ENCODE assay signal across 18 cellular contexts in the genomic region with DNA sequence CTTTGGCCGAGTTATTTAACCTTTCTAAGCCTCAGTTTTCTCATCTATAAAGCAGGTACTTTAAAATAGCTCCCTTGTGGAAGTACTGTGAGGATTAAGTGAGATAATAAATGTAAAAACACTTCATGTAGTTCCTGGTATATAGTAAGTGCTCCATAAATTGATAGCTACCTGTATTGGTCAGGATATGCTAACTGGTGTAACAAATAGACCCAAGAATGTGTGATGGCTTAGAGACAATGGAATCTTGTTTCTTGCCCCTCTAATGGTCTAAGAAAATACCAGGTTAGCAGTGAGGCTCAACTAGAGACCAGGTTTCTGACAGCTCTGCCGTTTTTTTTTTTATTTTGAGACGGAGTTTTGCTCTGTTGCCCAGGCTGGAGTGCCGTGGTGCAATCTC. TPM values are rescaled to one million over a fixed set of nuclear protein-coding genes. Genes with fewer than 3 reads are reported as not detected.
DNase-seq lines count a peak whose midpoint lies in the region; ATAC-seq and TF ChIP-seq lines count a peak whose summit lies in the region.
"Had no signal": no experiment of that assay in that cellular context is flagged by ENCODE, and none has a peak within 500 bp of the region (broad histone marks: within the 10 kb centered on the region; RNA-seq: fewer than 3 reads in every experiment).

No MANE protein-coding gene starts in this region.

- H3K27ac ChIP-seq in tibial nerve, result peak overlapping the region in 3 of 4 donors; percentile 34 to 97 (median 91)
- H3K27ac ChIP-seq: HL-60 had no signal

- TF ChIP-seq EP300 in tibial nerve (IDR thresholded peaks at IDR 0.05), result no peak

- no peaks in the 10 kb centered on the region for H3K9me3 Mint-ChIP-seq in activated naive CD8-positive, alpha-beta T cell treated with anti-CD3 and anti-CD28 coated beads, Interleukin-2, amount 10 ng/mL, durations not matched to agents 7 days and 5 days
- no peaks in the 10 kb centered on the region for H3K9me3 Mint-ChIP-seq in activated naive CD8-positive, alpha-beta T cell treated with anti-CD3 and anti-CD28 coated beads for 36 hours
- peaks cover 0 to 4% (median 0%) of the 10 kb centered on the region in 7 donors for H3K9me3 Mint-ChIP-seq in naive B cell

- DNase-seq in activated naive CD8-positive, alpha-beta T cell treated with anti-CD3 and anti-CD28 coated beads, Interleukin-2, amount 10 ng/mL, durations not matched to agents 7 days and 5 days, result no peak
- DNase-seq in activated naive CD8-positive, alpha-beta T cell treated with anti-CD3 and anti-CD28 coated beads for 36 hours, result no peak
- DNase-seq in T-helper 17 cell (no peak), naive B cell (no peak), tibial nerve (ENCODE audit: low spot score in 2 of 2) (no peak)
- DNase-seq in activated CD4-positive, CD25-positive, alpha-beta regulatory T cell (lab: John Stamatoyannopoulos, UW), result no peak
- DNase-seq: activated CD4-positive, alpha-beta T cell treated with anti-CD3 and anti-CD28 coated beads for 4 hours; activated T-cell treated with anti-CD3 and anti-CD28 coated beads, Interleukin-2, amount 50 U/mL, for 48 hours; Karpas-422; NCI-H1105 treated with DMSO at 0.1 percent for 48 hours; NCI-H2171; RPMI8226 had no signal

- POLR2A ChIA-PET in activated naive CD8-positive, alpha-beta T cell treated with anti-CD3 and anti-CD28 coated beads, Interleukin-2, amount 10 ng/mL, durations not matched to agents 7 days and 5 days (lab: Charles Lee), result interaction anchor here (1.3 to 28.0 kb wide), 4 partner anchors 18 to 118 kb away, joined by 3 to 579 read pairs (median 6); partner anchors contain the start of genes CCR7 and TOP2A

- no peak overlapping the region for H3K4me3 ChIP-seq in tibial nerve
- H3K4me3 ChIP-seq: smooth muscle cell had no signal

- no peaks in the 10 kb centered on the region for H3K27me3 ChIP-seq in tibial nerve

- no peaks in the 10 kb centered on the region for H3K36me3 Mint-ChIP-seq in activated naive CD8-positive, alpha-beta T cell treated with anti-CD3 and anti-CD28 coated beads, Interleukin-2, amount 10 ng/mL, durations not matched to agents 7 days and 5 days
- peaks cover 6% of the 10 kb centered on the region for H3K36me3 Mint-ChIP-seq in activated naive CD8-positive, alpha-beta T cell treated with anti-CD3 and anti-CD28 coated beads for 36 hours
- H3K36me3 Mint-ChIP-seq in T-helper 17 cell (ENCODE audit: low read depth) (peaks cover 2% of the 10 kb centered on the region), naive B cell (no peaks in the 10 kb centered on the region)

- no peak overlapping the region for H3K4me3 Mint-ChIP-seq in activated naive CD8-positive, alpha-beta T cell treated with anti-CD3 and anti-CD28 coated beads, Interleukin-2, amount 10 ng/mL, durations not matched to agents 7 days and 5 days
- H3K4me3 Mint-ChIP-seq in activated naive CD8-positive, alpha-beta T cell treated with anti-CD3 and anti-CD28 coated beads for 36 hours, result no peak overlapping the region
- H3K4me3 Mint-ChIP-seq in T-helper 17 cell (no peak overlapping the region), naive B cell (peak overlapping the region in 3 of 8 donors; percentile 32 to 69 (median 61))

- peaks cover 0 to 82% (median 52%) of the 10 kb centered on the region in 4 donors for H3K4me1 ChIP-seq in tibial nerve

- peak overlapping the region; percentile 53 for H3K27ac Mint-ChIP-seq in activated naive CD8-positive, alpha-beta T cell treated with anti-CD3 and anti-CD28 coated beads, Interleukin-2, amount 10 ng/mL, durations not matched to agents 7 days and 5 days
- H3K27ac Mint-ChIP-seq in activated naive CD8-positive, alpha-beta T cell treated with anti-CD3 and anti-CD28 coated beads for 36 hours, result no peak overlapping the region
- H3K27ac Mint-ChIP-seq in T-helper 17 cell (peak overlapping the region; percentile 99), naive B cell (peak overlapping the region; percentile 97 to 100 (median 99))

- H3K9me3 ChIP-seq in T-helper 17 cell (ENCODE audit: control insufficient read depth, low read length, poor library complexity, severe bottlenecking), result no peaks in the 10 kb centered on the region
- no peaks in the 10 kb centered on the region for H3K9me3 ChIP-seq in tibial nerve

- H3K27me3 Mint-ChIP-seq in activated naive CD8-positive, alpha-beta T cell treated with anti-CD3 and anti-CD28 coated beads, Interleukin-2, amount 10 ng/mL, durations not matched to agents 7 days and 5 days, result peaks cover 2% of the 10 kb centered on the region
- H3K27me3 Mint-ChIP-seq in activated naive CD8-positive, alpha-beta T cell treated with anti-CD3 and anti-CD28 coated beads for 36 hours, result no peaks in the 10 kb centered on the region
- H3K27me3 Mint-ChIP-seq in T-helper 17 cell (no peaks in the 10 kb centered on the region), naive B cell (peaks cover 0 to 5% (median 0%) of the 10 kb centered on the region in 3 donors)

- no peak for TF ChIP-seq POLR2A in tibial nerve (IDR thresholded peaks at IDR 0.05)

- H3K4me1 Mint-ChIP-seq in activated naive CD8-positive, alpha-beta T cell treated with anti-CD3 and anti-CD28 coated beads, Interleukin-2, amount 10 ng/mL, durations not matched to agents 7 days and 5 days, result peaks cover 82% of the 10 kb centered on the region
- H3K4me1 Mint-ChIP-seq in activated naive CD8-positive, alpha-beta T cell treated with anti-CD3 and anti-CD28 coated beads for 36 hours, result peaks cover 87% of the 10 kb centered on the region
- peaks cover 72% of the 10 kb centered on the region for H3K4me1 Mint-ChIP-seq in T-helper 17 cell
- peaks cover 68 to 97% (median 81%) of the 10 kb centered on the region in 3 donors for H3K4me1 Mint-ChIP-seq in naive B cell

- H3K36me3 ChIP-seq in tibial nerve, result no peaks in the 10 kb centered on the region

- 86 to 96% methylated on average over 4 of the region's 4 CpGs for WGBS in tibial nerve, 2 donors

- ATAC-seq in activated naive CD8-positive, alpha-beta T cell treated with anti-CD3 and anti-CD28 coated beads, Interleukin-2, amount 10 ng/mL, durations not matched to agents 7 days and 5 days (ENCODE audit: low read depth), result no peak
- no peak for ATAC-seq in T-helper 17 cell
- no peak for ATAC-seq in naive B cell (ENCODE audit: low read depth in 2 of 2)
- ATAC-seq in HG03139 (IDR thresholded peaks at IDR 0.05; ENCODE audit: unreplicated experiment), result no peak
- ATAC-seq in GM21526 (IDR thresholded peaks at IDR 0.05; ENCODE audit: low FRiP score, unreplicated experiment), result no peak

- TF ChIP-seq CTCF in tibial nerve (IDR thresholded peaks at IDR 0.05), result no peak

RNA-seq across cellular contexts. Expression of gene CCR7, which starts 29.8 kb away (rescaled TPM):
- total RNA-seq in activated naive CD8-positive, alpha-beta T cell treated with anti-CD3 and anti-CD28 coated beads, Interleukin-2, amount 10 ng/mL, durations not matched to agents 7 days and 5 days, result 100 to 1,000 TPM; 231 to 238 TPM
- 100 to 1,000 TPM; 260 to 274 TPM for total RNA-seq in activated naive CD8-positive, alpha-beta T cell treated with anti-CD3 and anti-CD28 coated beads for 36 hours
- 100 to 1,000 TPM; 165 to 182 TPM for total RNA-seq in T-helper 17 cell
- 100 to 1,000 TPM; 442 to 802 (median 622) TPM for polyA plus RNA-seq in naive B cell (ENCODE audit: low read depth in 6 of 6)
- 1 to 10 TPM in 1 of 4 donors, not detected in 3; 1.5 TPM for total RNA-seq in tibial nerve
- total RNA-seq: astrocyte, lung microvascular endothelial cell, smooth muscle cell had no signal
- polyA plus RNA-seq: smooth muscle cell had no signal

RNA-seq across cellular contexts. Expression of gene TNS4, which starts 34.0 kb away (rescaled TPM):
- total RNA-seq in activated naive CD8-positive, alpha-beta T cell treated with anti-CD3 and anti-CD28 coated beads, Interleukin-2, amount 10 ng/mL, durations not matched to agents 7 days and 5 days, result 1 to 10 TPM; 9.0 to 9.7 TPM
- total RNA-seq in activated naive CD8-positive, alpha-beta T cell treated with anti-CD3 and anti-CD28 coated beads for 36 hours, result 1 to 10 TPM; 7.3 to 7.6 TPM
- 1 to 10 TPM in 1 of 2 donors, under 1 TPM in 1; 0.77 to 1.7 TPM for total RNA-seq in T-helper 17 cell
- polyA plus RNA-seq in naive B cell (ENCODE audit: low read depth in 6 of 6), result not detected
- total RNA-seq in tibial nerve, result under 1 TPM in 1 of 4 donors, not detected in 3; 0.30 TPM
- total RNA-seq: astrocyte, lung microvascular endothelial cell had no signal

Comparison
In these comparisons a context has a peak if more than half of its experiments do, and no peak if none do; other contexts are left out.
1. RNA of gene CCR7, which starts 29.8 kb away (total RNA-seq): 260 to 274 TPM in activated naive CD8-positive, alpha-beta T cell treated with anti-CD3 and anti-CD28 coated beads for 36 hours, 231 to 238 TPM in activated naive CD8-positive, alpha-beta T cell treated with anti-CD3 and anti-CD28 coated beads, Interleukin-2, amount 10 ng/mL, durations not matched to agents 7 days and 5 days and 165 to 182 TPM in T-helper 17 cell; 1.5 TPM in tibial nerve; every median in the first group is over 10 times any median in the second.